Comparison of ENCODE assay signal across 1 cellular context in the genomic region with DNA sequence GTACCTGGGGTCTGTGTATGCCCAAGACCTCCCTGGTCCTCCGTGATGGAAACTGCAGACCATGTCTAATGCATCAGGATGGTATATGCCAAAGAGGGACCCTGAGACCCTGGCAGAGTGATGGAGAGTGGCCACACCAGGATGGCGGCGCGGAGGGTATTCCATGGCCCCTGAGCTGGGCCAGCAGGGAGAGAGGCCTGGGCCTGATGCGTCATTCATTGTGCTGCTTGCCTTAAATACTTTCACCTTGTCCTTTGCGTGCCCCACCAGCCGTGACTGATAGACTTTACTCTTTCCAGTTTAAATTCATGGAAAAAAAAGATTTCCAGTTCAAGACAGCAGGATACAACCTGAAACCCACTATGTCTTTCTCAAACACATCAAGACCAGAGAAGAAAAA.
TF ChIP-seq lines count a peak whose summit lies in the region.

No MANE protein-coding gene starts in this region.

TF ChIP-seq in K562, 482 proteins besides CTCF, POLR2A, EP300 and RAD21:
- TF ChIP-seq ZSCAN32 (CRISPR knock-in tag; IDR thresholded peaks at IDR 0.05) (no peak), TOE1 (IDR thresholded peaks at IDR 0.05; ENCODE audit: borderline replicate concordance) (no peak), TOE1 (CRISPR knock-in tag; IDR thresholded peaks at IDR 0.05; ENCODE audit: borderline replicate concordance, low read depth) (no peak), ZBTB7A (IDR thresholded peaks at IDR 0.05; ENCODE audit: borderline replicate concordance, control insufficient read depth, low read depth, low read length) (0 out of 2 replicates have a peak, but pooled peaks have one; percentile 21)
